ENCODE assay signal across 8 cellular contexts in the genomic region with DNA sequence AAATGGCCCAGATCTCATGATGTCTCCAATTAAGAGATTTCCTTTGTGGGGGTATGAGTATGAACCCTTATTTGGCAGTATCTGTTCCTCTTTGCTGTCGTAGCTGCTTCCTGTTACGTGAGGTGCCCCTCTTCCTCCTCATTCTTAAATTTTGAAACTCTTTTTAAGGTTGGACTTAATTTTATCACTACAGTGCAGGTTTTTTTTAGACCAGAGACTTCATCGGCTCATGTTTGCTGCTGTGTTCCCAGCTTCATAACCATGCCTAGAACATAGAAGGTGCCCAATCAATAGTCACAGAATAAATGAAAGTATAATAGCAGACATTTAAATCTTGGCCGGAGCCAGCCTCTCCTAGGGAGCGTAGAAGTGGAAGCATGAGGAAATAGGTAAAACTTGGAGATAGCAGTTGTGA. TPM values are rescaled to one million over a fixed set of nuclear protein-coding genes. Genes with fewer than 3 reads are reported as not detected.
A peak's percentile ranks its signal among the peaks of the same experiment; 100 is the strongest.
DNase-seq lines count a peak whose midpoint lies in the region; ATAC-seq and TF ChIP-seq lines count a peak whose summit lies in the region.

No MANE protein-coding gene starts in this region.

- peaks cover 29% of the 10 kb centered on the region for H3K79me2 ChIP-seq in DND-41 (ENCODE audit: insufficient read depth, low read length)
- peaks cover 66% of the 10 kb centered on the region for H3K79me2 ChIP-seq in GM23248 (ENCODE audit: insufficient read depth)

- H3K4me1 Mint-ChIP-seq in brain: peaks cover 28% of the 10 kb centered on the region

- H3K9ac ChIP-seq in DND-41 (ENCODE audit: low read depth, low read length) (no peak overlapping the region), GM23248 (no peak overlapping the region)

- H3K4me3 ChIP-seq in DND-41 (ENCODE audit: low read depth in 1 of 2, low read length in 2 of 2) (no peak overlapping the region), GM23248 (no peak overlapping the region)

- H4K20me1 ChIP-seq in DND-41 (ENCODE audit: insufficient read depth, low read length) (no peaks in the 10 kb centered on the region), GM23248 (ENCODE audit: insufficient read depth) (no peaks in the 10 kb centered on the region)

- H3K4me2 ChIP-seq in DND-41 (ENCODE audit: insufficient read depth, low read length) (peak overlapping the region; percentile 74; the same call in 1 of the 2 replicates), GM23248 (ENCODE audit: unreplicated experiment) (no peak overlapping the region)

- in situ Hi-C loops in GM23248 (cut with MboI): no loop called here

- peak overlapping the region; percentile 88 to 94 (median 92) for H3K4me3 Mint-ChIP-seq in brain

- peaks cover 47% of the 10 kb centered on the region for H3K36me3 Mint-ChIP-seq in brain

- H3K4me1 ChIP-seq in DND-41 (ENCODE audit: insufficient read depth, low read length) (peaks cover 40% of the 10 kb centered on the region), GM23248 (ENCODE audit: insufficient read depth) (peaks cover 23% of the 10 kb centered on the region)

- no peak for TF ChIP-seq CTCF in DND-41 (IDR thresholded peaks at IDR 0.05; ENCODE audit: borderline replicate concordance, extremely low read depth, low read length, poor library complexity, severe bottlenecking)
- no peak for TF ChIP-seq CTCF in brain (conservative IDR thresholded peaks at IDR 0.05)

- DNase-seq in DND-41: no peak
- no peak for DNase-seq in GM23248
- DNase-seq in cortex of kidney (lab: John Stamatoyannopoulos, UW): no peak
- DNase-seq in A172 (ENCODE audit: low spot score): no peak
- DNase-seq in NCI-H748 treated with DMSO at 0.1 percent for 48 hours (lab: John Stamatoyannopoulos, UW): no peak

- H3K9me3 Mint-ChIP-seq in brain: peaks cover 4 to 9% (median 8%) of the 10 kb centered on the region in 5 experiments

- peak overlapping the region in 1 of 5 experiments; percentile 92 for H3K27ac Mint-ChIP-seq in brain

- H3K36me3 ChIP-seq in DND-41 (ENCODE audit: insufficient read depth, low read length) (peaks cover 7% of the 10 kb centered on the region; the same call in 1 of the 2 replicates), GM23248 (ENCODE audit: low read depth) (no peaks in the 10 kb centered on the region; the same call in 1 of the 2 replicates)

- no peaks in the 10 kb centered on the region for H3K27me3 Mint-ChIP-seq in brain

- no peak overlapping the region for H2AFZ ChIP-seq in DND-41 (ENCODE audit: low read depth, low read length)
- H2AFZ ChIP-seq in GM23248: no peak overlapping the region

- 0 out of 2 replicates have a peak, but pooled peaks cover 3% of the 10 kb centered on the region for H3K9me2 ChIP-seq in GM23248 (ENCODE audit: insufficient read depth)

- H3F3A ChIP-seq in GM23248 (ENCODE audit: insufficient read depth): peaks cover 20% of the 10 kb centered on the region

- H3K27me3 ChIP-seq in DND-41 (ENCODE audit: insufficient read depth, low read length, poor library complexity): no peaks in the 10 kb centered on the region
- H3K27me3 ChIP-seq in GM23248 (replicated peaks; ENCODE audit: insufficient read depth): no peaks in the 10 kb centered on the region

- WGBS in GM23248 (ENCODE audit: low coverage in 1 of 2, low lambda C conversion rate in 2 of 2, missing lambda C conversion rate in 2 of 2), 2 experiments: 75 to 78% methylated on average over 5 of the region's 5 CpGs

- H3K9me3 ChIP-seq in DND-41 (ENCODE audit: insufficient read depth, low read length, severe bottlenecking) (no peaks in the 10 kb centered on the region), GM23248 (ENCODE audit: low read depth) (no peaks in the 10 kb centered on the region)

- ATAC-seq in DND-41 (ENCODE audit: insufficient read depth, low read depth): no peak
- ATAC-seq in GM19467 (IDR thresholded peaks at IDR 0.05; ENCODE audit: unreplicated experiment): peak; percentile 35
- ATAC-seq in HG03571 (IDR thresholded peaks at IDR 0.05; ENCODE audit: unreplicated experiment): peak; percentile 34

- H3K27ac ChIP-seq in DND-41 (ENCODE audit: low read length) (no peak overlapping the region), GM23248 (no peak overlapping the region)

RNA-seq across cellular contexts. Expression of a gene that starts 2.4 kb away (rescaled TPM):
- polyA plus RNA-seq in brain (ENCODE audit: insufficient read depth, low read depth, low replicate concordance) (6.0 TPM), GM23248 (2016; fragmentation: Nextera tagmentation; extraction: Ambion mirVana) (12.4 and 13.3 TPM in 2 replicates)
- 29.7 and 47.8 TPM in 2 replicates for total RNA-seq in GM23248 (2014; rRNA removed; shearing (Covaris generic))
- total RNA-seq in A172 (2014; rRNA removed; shearing (Covaris generic)): 49.7 and 87.1 TPM in 2 replicates

RNA-seq across cellular contexts. Expression of a gene that starts 33.4 kb away (rescaled TPM):
- polyA plus RNA-seq in brain (ENCODE audit: insufficient read depth, low read depth, low replicate concordance): 0.24 TPM
- total RNA-seq in GM23248 (2014; rRNA removed; shearing (Covaris generic)): not detected in 2 replicates
- not detected in 2 replicates for polyA plus RNA-seq in GM23248 (2016; fragmentation: Nextera tagmentation; extraction: Ambion mirVana)
- total RNA-seq in A172 (2014; rRNA removed; shearing (Covaris generic)): 0.26 TPM in 1 of 2 replicates, not detected in the other
